In the genomic region with DNA sequence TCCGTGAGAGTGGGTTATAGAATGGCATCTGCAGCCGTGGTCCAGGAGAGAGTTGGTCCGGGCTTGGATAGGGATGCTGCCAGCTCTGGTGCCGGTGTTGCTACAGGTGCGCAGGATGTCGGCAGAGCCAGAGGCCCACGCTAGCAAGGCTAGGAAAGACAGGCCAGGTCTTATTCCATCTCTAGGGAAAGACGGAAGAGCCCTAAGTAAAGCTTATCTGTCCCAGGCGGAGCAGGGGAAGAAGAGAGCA, we compare ENCODE assay signal across 1 cellular context.
TF ChIP-seq lines count a peak whose summit lies in the region.

No MANE protein-coding gene starts in this region.

TF ChIP-seq in HEK293T, 16 proteins besides CTCF, POLR2A, EP300 and RAD21 (continued from another document):
- no peak for TF ChIP-seq ARNT (IDR thresholded peaks at IDR 0.05)
- TF ChIP-seq SP1 (IDR thresholded peaks at IDR 0.05), result no peak
TF ChIP-seq in HEK293T: peak in this region for 1.
